In the genomic region with DNA sequence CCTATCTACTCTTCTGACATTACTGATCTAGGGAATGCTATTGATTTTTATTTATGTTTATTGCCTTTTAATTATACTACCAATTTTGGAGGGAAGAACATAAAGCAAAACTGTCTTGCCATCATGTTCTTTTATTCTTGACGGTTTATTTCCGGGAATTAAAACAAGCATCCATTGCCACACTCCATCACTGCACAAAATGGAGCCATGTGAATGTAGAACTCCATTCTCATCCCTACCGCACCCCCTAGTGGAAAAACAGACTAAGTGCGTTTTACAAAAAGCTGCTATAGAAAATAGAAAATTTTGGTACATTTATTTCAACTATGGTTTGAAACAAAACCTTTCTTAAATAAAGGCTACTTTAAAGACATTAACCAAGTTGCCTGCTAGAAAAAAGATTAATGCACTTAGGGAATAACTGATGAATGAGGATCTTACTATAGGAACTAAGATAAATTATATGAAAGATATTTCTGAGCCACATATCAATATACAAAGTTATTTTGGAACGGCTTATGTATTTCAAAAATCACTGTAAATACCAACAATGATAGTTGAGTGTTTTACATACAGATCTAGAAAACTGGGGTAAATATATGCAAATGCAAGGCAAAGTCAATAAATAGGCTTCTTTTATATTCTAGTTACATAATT, we compare ENCODE assay signal across 8 cellular contexts. TPM values are rescaled to one million over a fixed set of nuclear protein-coding genes. Genes with fewer than 3 reads are reported as not detected.
DNase-seq lines count a peak whose midpoint lies in the region; ATAC-seq, FAIRE-seq and TF ChIP-seq lines count a peak whose summit lies in the region.

No MANE protein-coding gene starts in this region.

- intact Hi-C loops in pancreas (cut with DNase I): no loop called here

- H3K27me3 ChIP-seq in pancreas: no peaks in the 10 kb centered on the region

- ATAC-seq in GM18511 (IDR thresholded peaks at IDR 0.05; ENCODE audit: unreplicated experiment) (peak; percentile 60), HG02973 (IDR thresholded peaks at IDR 0.05; ENCODE audit: unreplicated experiment) (peak; percentile 49), pancreas (peak; percentile 64 to 88 (median 86))

- H3K4me1 ChIP-seq in pancreas: no peaks in the 10 kb centered on the region

- peak; percentile 85 for FAIRE-seq in pancreas (lab: Jason Lieb, UNC)

- WGBS in pancreas, 2 donors: 23% methylated on average over 5 of the region's 5 CpGs

- no peak overlapping the region for H3K27ac ChIP-seq in pancreas

- H3K36me3 ChIP-seq in pancreas: no peaks in the 10 kb centered on the region

- H3K9me3 ChIP-seq in pancreas: no peaks in the 10 kb centered on the region

- peak; percentile 56 for DNase-seq in AG20443 (ENCODE audit: low spot score)
- DNase-seq in NCI-H1694 treated with DMSO at 0.1 percent for 48 hours (lab: John Stamatoyannopoulos, UW): peak; percentile 60
- DNase-seq in SW480 (ENCODE audit: low spot score): peak; percentile 41
- peak; percentile 44 to 75 for DNase-seq in foreskin fibroblast
- peak in 2 of 6 donors; percentile 17 to 21 for DNase-seq in pancreas
- no peak for DNase-seq in cerebellar nuclear complex (lab: John Stamatoyannopoulos, UW)

- no peak overlapping the region for H3K4me3 ChIP-seq in foreskin fibroblast (ENCODE audit: low read depth in 1 of 2, low read length in 2 of 2)
- no peak overlapping the region for H3K4me3 ChIP-seq in pancreas

- TF ChIP-seq CTCF in foreskin fibroblast (IDR thresholded peaks at IDR 0.05; ENCODE audit: low read depth, low read length) (peak; percentile 63), pancreas (IDR thresholded peaks at IDR 0.05) (peak; percentile 36 to 62 (median 48))

RNA-seq across cellular contexts. Expression of gene OXCT1, which starts 26.6 kb away (rescaled TPM):
- 1 to 10 TPM; 1.8 to 5.4 (median 3.0) TPM for total RNA-seq in pancreas
- polyA plus RNA-seq in pancreas: 1 to 10 TPM; 2.1 to 8.2 TPM

Comparison
In these comparisons a context has a peak if more than half of its experiments do, and no peak if none do; other contexts are left out.
1. DNase-seq: peak in AG20443 (single experiment), NCI-H1694 treated with DMSO at 0.1 percent for 48 hours (single experiment), SW480 (single experiment) and foreskin fibroblast (2 of 2); none in cerebellar nuclear complex (0 of 2).
2. Peak in every context shown above with its lines, with median percentiles within 50 percentile points of each other: ATAC-seq.